In genomic region chr2:240728361-240728760, GRCh38 we compare ENCODE assay signal across 21 cellular contexts. TPM values are rescaled to one million over a fixed set of nuclear protein-coding genes. Genes with fewer than 3 reads are reported as not detected.
DNase-seq lines count a peak whose midpoint lies in the region; ATAC-seq and TF ChIP-seq lines count a peak whose summit lies in the region.
"Had no signal": no experiment of that assay in that cellular context is flagged by ENCODE, and none has a peak within 500 bp of the region (broad histone marks: within the 10 kb centered on the region; RNA-seq: fewer than 3 reads in every experiment).

No MANE protein-coding gene starts in this region.

- H3K4me3 ChIP-seq in BLaER1 (no peak overlapping the region), GM23338 (no peak overlapping the region), smooth muscle cell (no peak overlapping the region)
- H3K4me3 ChIP-seq: A549 had no signal

- H3K9me3 Mint-ChIP-seq in GM23338 (0 out of 3 replicates have a peak, but pooled peaks cover 4% of the 10 kb centered on the region), glutamatergic neuron (ENCODE audit: unreplicated experiment) (peaks cover 16% of the 10 kb centered on the region), neural crest cell (no peaks in the 10 kb centered on the region), osteocyte (ENCODE audit: unreplicated experiment) (no peaks in the 10 kb centered on the region)
- H3K9me3 Mint-ChIP-seq: CD4-positive, CD25-positive, alpha-beta regulatory T cell; CD8-positive, alpha-beta T cell had no signal

- H3K27ac ChIP-seq in BLaER1 (0 out of 2 replicates have a peak overlapping the region, but pooled peaks have one; percentile 31), GM23338 (ENCODE audit: low read depth) (no peak overlapping the region), smooth muscle cell (ENCODE audit: low read depth) (no peak overlapping the region)
- H3K27ac ChIP-seq: A549, C4-2B had no signal

- H3K27me3 ChIP-seq in BLaER1 (no peaks in the 10 kb centered on the region), GM23338 (ENCODE audit: insufficient read depth) (no peaks in the 10 kb centered on the region), smooth muscle cell (ENCODE audit: low read depth) (no peaks in the 10 kb centered on the region)
- H3K27me3 ChIP-seq: BE2C had no signal

- H3K9me3 ChIP-seq in BLaER1, result no peaks in the 10 kb centered on the region
- H3K9me3 ChIP-seq in smooth muscle cell (replicated peaks; ENCODE audit: low read depth), result no peaks in the 10 kb centered on the region
- H3K9me3 ChIP-seq: A549, BE2C, Caco-2 had no signal

- no peaks in the 10 kb centered on the region; the same call in 2 of the 3 replicates for H3K4me1 Mint-ChIP-seq in GM23338
- peaks cover 11% of the 10 kb centered on the region for H3K4me1 Mint-ChIP-seq in glutamatergic neuron (ENCODE audit: low read depth, unreplicated experiment)
- H3K4me1 Mint-ChIP-seq in neural crest cell, result no peaks in the 10 kb centered on the region
- no peaks in the 10 kb centered on the region for H3K4me1 Mint-ChIP-seq in osteocyte (ENCODE audit: unreplicated experiment)
- H3K4me1 Mint-ChIP-seq: CD4-positive, CD25-positive, alpha-beta regulatory T cell had no signal

- H4K20me1 ChIP-seq in BLaER1 (0 out of 2 replicates have a peak, but pooled peaks cover 9% of the 10 kb centered on the region), GM23338 (replicated peaks; ENCODE audit: insufficient read depth) (no peaks in the 10 kb centered on the region), smooth muscle cell (ENCODE audit: low read depth) (no peaks in the 10 kb centered on the region)

- TF ChIP-seq CTCF in GM23338 (conservative IDR thresholded peaks at IDR 0.05; ENCODE audit: low read depth in 2 of 2) (no peak), glutamatergic neuron (IDR thresholded peaks at IDR 0.05; ENCODE audit: partially characterized antibody, unreplicated experiment) (no peak), neural crest cell (conservative IDR thresholded peaks at IDR 0.05) (no peak), osteocyte (IDR thresholded peaks at IDR 0.05) (no peak), smooth muscle cell (IDR thresholded peaks at IDR 0.05; ENCODE audit: borderline replicate concordance, insufficient read depth, poor library complexity, severe bottlenecking) (no peak)

- H3K27ac Mint-ChIP-seq in GM23338 (peak overlapping the region; percentile 33; the same call in 1 of the 2 replicates), glutamatergic neuron (ENCODE audit: unreplicated experiment) (peak overlapping the region; percentile 85), neural crest cell (ENCODE audit: unreplicated experiment) (peak overlapping the region; percentile 83), osteocyte (ENCODE audit: unreplicated experiment) (no peak overlapping the region)
- H3K27ac Mint-ChIP-seq: CD8-positive, alpha-beta T cell had no signal

- H3K79me2 ChIP-seq in GM23338 (replicated peaks; ENCODE audit: insufficient read depth), result no peaks in the 10 kb centered on the region
- no peaks in the 10 kb centered on the region for H3K79me2 ChIP-seq in smooth muscle cell (ENCODE audit: low read depth)

- whole genome bisulfite sequencing in smooth muscle cell (ENCODE audit: low lambda C conversion rate), result 96% methylated on average over 10 of the region's 10 CpGs

- no peaks in the 10 kb centered on the region for H3K9me2 ChIP-seq in GM23338 (ENCODE audit: insufficient read depth)

- peak overlapping the region; percentile 92 for H3K4me2 ChIP-seq in BLaER1
- H3K4me2 ChIP-seq in GM23338, result no peak overlapping the region
- no peak overlapping the region for H3K4me2 ChIP-seq in smooth muscle cell
- H3K4me2 ChIP-seq: A549 had no signal

- DNase-seq in GM23338 (ENCODE audit: low spot score) (no peak), glutamatergic neuron (no peak), neural crest cell (ENCODE audit: low read depth, low spot score) (no peak), osteocyte (ENCODE audit: extremely low spot score, unreplicated experiment) (no peak), smooth muscle cell (lab: John Stamatoyannopoulos, UW; ENCODE audit: unreplicated experiment) (no peak)
- no peak for DNase-seq in activated CD4-positive, alpha-beta T cell treated with anti-CD3 and anti-CD28 coated beads for 48 hours
- DNase-seq: 8988T; ACHN; AML-193; Caco-2; CD4-positive, CD25-positive, alpha-beta regulatory T cell; CD8-positive, alpha-beta T cell; DMS153; DND-41; H7 had no signal

- H3K9ac ChIP-seq in BLaER1 (no peak overlapping the region), smooth muscle cell (ENCODE audit: low read depth) (no peak overlapping the region)

- H3K4me3 Mint-ChIP-seq in GM23338 (no peak overlapping the region), glutamatergic neuron (ENCODE audit: unreplicated experiment) (peak overlapping the region; percentile 11), neural crest cell (no peak overlapping the region), osteocyte (ENCODE audit: unreplicated experiment) (no peak overlapping the region)
- H3K4me3 Mint-ChIP-seq: CD4-positive, CD25-positive, alpha-beta regulatory T cell; CD8-positive, alpha-beta T cell had no signal

- peaks cover 44% of the 10 kb centered on the region for H3K36me3 Mint-ChIP-seq in GM23338 (ENCODE audit: low read depth)
- H3K36me3 Mint-ChIP-seq in glutamatergic neuron (ENCODE audit: unreplicated experiment), result peaks cover 4% of the 10 kb centered on the region
- no peaks in the 10 kb centered on the region for H3K36me3 Mint-ChIP-seq in neural crest cell (ENCODE audit: low read depth)
- no peaks in the 10 kb centered on the region for H3K36me3 Mint-ChIP-seq in osteocyte (ENCODE audit: unreplicated experiment)
- H3K36me3 Mint-ChIP-seq: CD4-positive, CD25-positive, alpha-beta regulatory T cell; CD8-positive, alpha-beta T cell had no signal

- peaks cover 71% of the 10 kb centered on the region for H3K4me1 ChIP-seq in BLaER1
- no peaks in the 10 kb centered on the region for H3K4me1 ChIP-seq in GM23338 (ENCODE audit: insufficient read depth)
- no peaks in the 10 kb centered on the region for H3K4me1 ChIP-seq in smooth muscle cell (ENCODE audit: low read depth)
- H3K4me1 ChIP-seq: A549, BE2C, Caco-2 had no signal

- peaks cover 42% of the 10 kb centered on the region for H3K27me3 Mint-ChIP-seq in GM23338 (ENCODE audit: insufficient read depth, low read depth, poor library complexity)
- peaks cover 32% of the 10 kb centered on the region for H3K27me3 Mint-ChIP-seq in glutamatergic neuron (ENCODE audit: unreplicated experiment)
- H3K27me3 Mint-ChIP-seq in neural crest cell (ENCODE audit: low read depth), result no peaks in the 10 kb centered on the region
- peaks cover 10% of the 10 kb centered on the region for H3K27me3 Mint-ChIP-seq in osteocyte (ENCODE audit: unreplicated experiment)
- H3K27me3 Mint-ChIP-seq: CD4-positive, CD25-positive, alpha-beta regulatory T cell had no signal

- ATAC-seq in GM23338, result no peak
- ATAC-seq: A549; CD8-positive, alpha-beta T cell; HCT116 had no signal

- no peaks in the 10 kb centered on the region for H3K36me3 ChIP-seq in BLaER1
- peaks cover 10% of the 10 kb centered on the region; the same call in 1 of the 2 replicates for H3K36me3 ChIP-seq in GM23338 (ENCODE audit: insufficient read depth)
- no peaks in the 10 kb centered on the region for H3K36me3 ChIP-seq in smooth muscle cell (ENCODE audit: low read depth)
- H3K36me3 ChIP-seq: BE2C had no signal

- H3F3A ChIP-seq in GM23338 (replicated peaks; ENCODE audit: low read depth) (no peaks in the 10 kb centered on the region), smooth muscle cell (ENCODE audit: low read depth) (no peaks in the 10 kb centered on the region)

- H2AFZ ChIP-seq in GM23338 (no peak overlapping the region), smooth muscle cell (ENCODE audit: low read depth) (no peak overlapping the region)

TF ChIP-seq in GM23338, 12 proteins besides CTCF, POLR2A, EP300 and RAD21 (continues in another document):
- no peak for TF ChIP-seq NANOG (IDR thresholded peaks at IDR 0.05; ENCODE audit: borderline replicate concordance)
- no peak for TF ChIP-seq EZH2phosphoT487 (IDR thresholded peaks at IDR 0.05; ENCODE audit: unreplicated experiment)
- no peak for TF ChIP-seq CREB1 (CRISPR knock-in tag; IDR thresholded peaks at IDR 0.05; ENCODE audit: low read depth)
- TF ChIP-seq STAT1 (IDR thresholded peaks at IDR 0.05; ENCODE audit: unreplicated experiment), result no peak
- TF ChIP-seq ZNF114 (CRISPR knock-in tag; IDR thresholded peaks at IDR 0.05), result no peak
- TF ChIP-seq ETS1 (IDR thresholded peaks at IDR 0.05), result no peak
- TF ChIP-seq EZH2 (IDR thresholded peaks at IDR 0.05; ENCODE audit: low read depth, unreplicated experiment), result no peak

RNA-seq across cellular contexts. Expression of gene AQP12A, which starts 36.7 kb away (rescaled TPM):
- total RNA-seq in GM23338 (2014; rRNA removed; shearing (Covaris generic)), result not detected in 2 replicates
- polyA plus RNA-seq in GM23338 (2016; fragmentation: Nextera tagmentation; extraction: Ambion mirVana), result not detected in 2 replicates
- not detected for total RNA-seq in glutamatergic neuron (ENCODE audit: unreplicated experiment)
- not detected in 2 replicates for total RNA-seq in neural crest cell
- total RNA-seq in osteocyte, result not detected in 2 replicates
- not detected in 2 replicates for total RNA-seq in smooth muscle cell
- not detected in 2 replicates for polyA plus RNA-seq in smooth muscle cell
- total RNA-seq: Caco-2; CD4-positive, CD25-positive, alpha-beta regulatory T cell; CD8-positive, alpha-beta T cell; H1; H7 had no signal
- polyA plus RNA-seq: A549; CD4-positive, CD25-positive, alpha-beta regulatory T cell; H1 had no signal

RNA-seq across cellular contexts. Expression of gene AQP12B, which starts 45.7 kb away (rescaled TPM):
- total RNA-seq in GM23338 (2014; rRNA removed; shearing (Covaris generic)), result not detected in 2 replicates
- polyA plus RNA-seq in GM23338 (2016; fragmentation: Nextera tagmentation; extraction: Ambion mirVana) (not detected in 2 replicates), smooth muscle cell (not detected in 2 replicates)
- total RNA-seq in glutamatergic neuron (ENCODE audit: unreplicated experiment) (not detected), neural crest cell (not detected in 2 replicates), osteocyte (not detected in 2 replicates), smooth muscle cell (not detected in 2 replicates)
- total RNA-seq: Caco-2; CD4-positive, CD25-positive, alpha-beta regulatory T cell; CD8-positive, alpha-beta T cell; H1; H7 had no signal
- polyA plus RNA-seq: A549; CD4-positive, CD25-positive, alpha-beta regulatory T cell; H1 had no signal
